Comparison of ENCODE assay signal across 8 cellular contexts in genomic region chr17:46253722-46254121, GRCh38. TPM values are rescaled to one million over a fixed set of nuclear protein-coding genes. Genes with fewer than 3 reads are reported as not detected.
DNase-seq lines count a peak whose midpoint lies in the region; ATAC-seq, FAIRE-seq and TF ChIP-seq lines count a peak whose summit lies in the region.
"Not testable (repeated sequence)": the region's sequence is repeated elsewhere in the genome, so short reads cannot be mapped to it uniquely, and the experiment has no call there.

No MANE protein-coding gene starts in this region.

- peak; percentile 52 for TF ChIP-seq CTCF in LNCAP (IDR thresholded peaks at IDR 0.05)
- peak; percentile 67 for TF ChIP-seq CTCF in RWPE2 (IDR thresholded peaks at IDR 0.05; ENCODE audit: poor library complexity, severe bottlenecking)
- peak; percentile 63 for TF ChIP-seq CTCF in choroid plexus epithelial cell (conservative IDR thresholded peaks at IDR 0.05; ENCODE audit: low read depth, low read length)
- TF ChIP-seq CTCF in spleen (IDR thresholded peaks at IDR 0.05 in 8 of 11, conservative IDR thresholded peaks at IDR 0.05 in 3 of 11) = peak in 10 of 11 experiments; percentile 36 to 79 (median 70)

- not testable (repeated sequence) for H3K9me3 ChIP-seq in RWPE2 (ENCODE audit: severe bottlenecking); spleen

- FAIRE-seq in urothelium cell line (lab: Jason Lieb, UNC) = not testable (repeated sequence)

- WGBS in spleen, 5 donors = 25 to 40% (median 30%) methylated on average over 6 to 8 of the region's 8 CpGs

- intact Hi-C loops in spleen (cut with DNase I; ENCODE audit: low total_unique reads) = not testable (repeated sequence)

- H3K36me3 ChIP-seq in RWPE2 (ENCODE audit: low read depth); spleen: not testable (repeated sequence)

- not testable (repeated sequence) for H3K4me3 ChIP-seq in RWPE2 (ENCODE audit: severe bottlenecking); choroid plexus epithelial cell (ENCODE audit: low read depth, low read length); spleen

- TF ChIP-seq POLR2A in spleen (IDR thresholded peaks at IDR 0.05) = not testable (repeated sequence)

- not testable (repeated sequence) for H3K27ac ChIP-seq in RWPE2 (ENCODE audit: poor library complexity, severe bottlenecking); spleen

- DNase-seq in GM03348 (ENCODE audit: low spot score) (peak; percentile 66), choroid plexus epithelial cell (ENCODE audit: low read depth) (peak; percentile 35), islet precursor cell (peak; percentile 87), spleen (peak; percentile 94), urothelium cell line (ENCODE audit: low spot score) (peak; percentile 38)
- DNase-seq in RWPE2 (ENCODE audit: low spot score) = not testable (repeated sequence)
- DNase-seq in activated CD8-positive, alpha-beta memory T cell treated with anti-CD3 and anti-CD28 coated beads for 48 hours (ENCODE audit: low read depth in 2 of 3, low spot score in 2 of 3) = peak in 2 of 3 experiments; percentile 43 to 85

- H3K27me3 ChIP-seq in RWPE2 (ENCODE audit: insufficient read depth, poor library complexity, severe bottlenecking); spleen (replicated peaks in 1 of 7): not testable (repeated sequence)

- not testable (repeated sequence) for H3K4me1 ChIP-seq in RWPE2 (ENCODE audit: insufficient read depth, poor library complexity, severe bottlenecking); spleen

- peak; percentile 70; the same call in 2 of the 3 replicates for ATAC-seq in RWPE2 (ENCODE audit: low read depth)

RNA-seq across cellular contexts. Expression of gene LRRC37A, which starts 41.2 kb away (rescaled TPM):
- total RNA-seq in spleen = 10 to 100 TPM in 1 of 7 donors, 1 to 10 TPM in 6; 3.7 to 12.6 (median 5.6) TPM
- polyA plus RNA-seq in spleen = 1 to 10 TPM in 1 of 3 donors, under 1 TPM in 2; 0.74 to 1.3 (median 0.99) TPM
